In genomic region chr13:105273665-105274222, GRCh38 we compare ENCODE assay signal across 25 cellular contexts.
"Had no signal": no experiment of that assay in that cellular context is flagged by ENCODE, and none has a peak within 500 bp of the region (broad histone marks: within the 10 kb centered on the region; RNA-seq: fewer than 3 reads in every experiment).

No MANE protein-coding gene starts in this region.

- H3K27me3 ChIP-seq: heart right ventricle, ovary, testis, transverse colon, vagina had no signal

- H3K9me3 Mint-ChIP-seq: activated CD4-positive, alpha-beta T cell treated with anti-CD3 and anti-CD28 coated beads, Interleukin-2, amount 10 ng/mL, durations not matched to agents 7 days and 5 days; activated CD8-positive, alpha-beta T cell treated with anti-CD3 and anti-CD28 coated beads for 36 hours; activated T-cell treated with anti-CD3 and anti-CD28 coated beads, Interleukin-2, amount 50 U/mL, for 4 hours; activated T-helper 17 cell treated with anti-CD3 and anti-CD28 coated beads, Interleukin-2, amount 50 U/mL, for 72 hours; natural killer cell treated with Interleukin-12 subunit alpha and Interleukin-12 subunit beta and Interleukin-15 and Interleukin-18, amount 100 ng/mL, for 72 hours had no signal

- H3K27me3 Mint-ChIP-seq: activated CD4-positive, alpha-beta T cell treated with anti-CD3 and anti-CD28 coated beads, Interleukin-2, amount 10 ng/mL, durations not matched to agents 7 days and 5 days; activated CD8-positive, alpha-beta T cell treated with anti-CD3 and anti-CD28 coated beads for 36 hours; natural killer cell treated with Interleukin-12 subunit alpha and Interleukin-12 subunit beta and Interleukin-15 and Interleukin-18, amount 100 ng/mL, for 72 hours; stimulated activated naive B cell treated with anti-CD40 and anti-IgM and Interleukin-4, amounts not matched to agents 10 μg/mL and 1 μg/mL and 100 μg/mL, for 72 hours had no signal

- H3K4me3 ChIP-seq: heart right ventricle, left ventricle myocardium inferior, mucosa of descending colon, ovary, prostate gland, skin epidermis, testis, transverse colon, vagina had no signal

- H3K36me3 Mint-ChIP-seq: natural killer cell treated with Interleukin-12 subunit alpha and Interleukin-12 subunit beta and Interleukin-15 and Interleukin-18, amount 100 ng/mL, for 72 hours; stimulated activated naive B cell treated with anti-CD40 and anti-IgM and Interleukin-4, amounts not matched to agents 10 μg/mL and 1 μg/mL and 100 μg/mL, for 72 hours had no signal

- ATAC-seq: activated CD8-positive, alpha-beta T cell treated with anti-CD3 and anti-CD28 coated beads for 36 hours; activated T-helper 17 cell treated with anti-CD3 and anti-CD28 coated beads, Interleukin-2, amount 50 U/mL, for 72 hours; esophagus mucosa; mucosa of descending colon had no signal

- H3K4me1 ChIP-seq: heart right ventricle, left ventricle myocardium inferior, prostate gland, testis, transverse colon, vagina had no signal

- H3K36me3 ChIP-seq: heart right ventricle, left ventricle myocardium inferior, ovary, prostate gland, transverse colon, vagina had no signal

- H3K4me1 Mint-ChIP-seq: activated CD4-positive, alpha-beta T cell treated with anti-CD3 and anti-CD28 coated beads, Interleukin-2, amount 10 ng/mL, durations not matched to agents 7 days and 5 days; activated T-helper 17 cell treated with anti-CD3 and anti-CD28 coated beads, Interleukin-2, amount 50 U/mL, for 72 hours; stimulated activated naive B cell treated with anti-CD40 and anti-IgM and Interleukin-4, amounts not matched to agents 10 μg/mL and 1 μg/mL and 100 μg/mL, for 72 hours had no signal

- H3K4me3 Mint-ChIP-seq: activated CD4-positive, alpha-beta T cell treated with anti-CD3 and anti-CD28 coated beads, Interleukin-2, amount 10 ng/mL, durations not matched to agents 7 days and 5 days; activated CD8-positive, alpha-beta T cell treated with anti-CD3 and anti-CD28 coated beads for 36 hours; activated T-cell treated with anti-CD3 and anti-CD28 coated beads, Interleukin-2, amount 50 U/mL, for 4 hours; activated T-helper 17 cell treated with anti-CD3 and anti-CD28 coated beads, Interleukin-2, amount 50 U/mL, for 72 hours; natural killer cell treated with Interleukin-12 subunit alpha and Interleukin-12 subunit beta and Interleukin-15 and Interleukin-18, amount 100 ng/mL, for 72 hours; stimulated activated naive B cell treated with anti-CD40 and anti-IgM and Interleukin-4, amounts not matched to agents 10 μg/mL and 1 μg/mL and 100 μg/mL, for 72 hours had no signal

- H3K9me3 ChIP-seq: heart right ventricle, left ventricle myocardium inferior, mucosa of descending colon, ovary, prostate gland, testis, transverse colon, vagina had no signal

- H3K27ac ChIP-seq: heart right ventricle, left ventricle myocardium inferior, ovary, prostate gland, skin epidermis, testis, transverse colon, vagina had no signal

- DNase-seq: activated CD4-positive, alpha-beta T cell treated with anti-CD3 and anti-CD28 coated beads, Interleukin-2, amount 10 ng/mL, durations not matched to agents 7 days and 5 days; activated CD4-positive, CD25-positive, alpha-beta regulatory T cell treated with anti-CD3 and anti-CD28 coated beads, Interleukin-2, amount 50 U/mL, for 72 hours; activated CD8-positive, alpha-beta T cell treated with anti-CD3 and anti-CD28 coated beads for 36 hours; activated gamma-delta T cell treated with Interleukin-2 at 50 U/mL for 16 hours; activated naive CD4-positive, alpha-beta T cell treated with anti-CD3 and anti-CD28 coated beads, Interleukin-2, amount 50 U/mL, for 16 hours; activated T-cell treated with anti-CD3 and anti-CD28 coated beads, Interleukin-2, amount 50 U/mL, for 4 hours; amniotic stem cell; caudate nucleus; heart right ventricle; left ventricle myocardium inferior; mucosa of descending colon; ovary; retina; stimulated activated CD4-positive, alpha-beta T cell treated with anti-CD3 and anti-CD28 coated beads, Interleukin-12 subunit alpha, Interleukin-12 subunit beta, amount 100 ng/mL, for 4 hours; stimulated activated CD4-positive, alpha-beta T cell treated with anti-CD3 and anti-CD28 coated beads, Interleukin-4, amount 100 ng/mL, for 24 hours; stimulated activated naive B cell treated with anti-CD40 and anti-IgM and Interleukin-4, amounts not matched to agents 10 μg/mL and 1 μg/mL and 100 μg/mL, for 72 hours; T-helper 2 cell; testis; transverse colon had no signal

- H3K27ac Mint-ChIP-seq: activated CD4-positive, alpha-beta T cell treated with anti-CD3 and anti-CD28 coated beads, Interleukin-2, amount 10 ng/mL, durations not matched to agents 7 days and 5 days; activated CD8-positive, alpha-beta T cell treated with anti-CD3 and anti-CD28 coated beads for 36 hours; activated T-helper 17 cell treated with anti-CD3 and anti-CD28 coated beads, Interleukin-2, amount 50 U/mL, for 72 hours; natural killer cell treated with Interleukin-12 subunit alpha and Interleukin-12 subunit beta and Interleukin-15 and Interleukin-18, amount 100 ng/mL, for 72 hours; stimulated activated naive B cell treated with anti-CD40 and anti-IgM and Interleukin-4, amounts not matched to agents 10 μg/mL and 1 μg/mL and 100 μg/mL, for 72 hours had no signal
